7 cellular contexts compared by ENCODE assay signal in genomic region chr2:108534577-108535379, GRCh38. TPM values are rescaled to one million over a fixed set of nuclear protein-coding genes. Genes with fewer than 3 reads are reported as not detected.
DNase-seq lines count a peak whose midpoint lies in the region; ATAC-seq and TF ChIP-seq lines count a peak whose summit lies in the region.

No MANE protein-coding gene starts in this region.

- no peaks in the 10 kb centered on the region for H3F3A ChIP-seq in Loucy (ENCODE audit: low read depth)

- peak overlapping the region; percentile 89 for H3K4me3 Mint-ChIP-seq in memory B cell

- no peaks in the 10 kb centered on the region for H3K36me3 ChIP-seq in HEK293 (ENCODE audit: control insufficient read depth in 2 of 2, insufficient read depth in 1 of 2, low read length in 2 of 2)
- no peaks in the 10 kb centered on the region for H3K36me3 ChIP-seq in Loucy (ENCODE audit: insufficient read depth, low read length)
- H3K36me3 ChIP-seq in ectodermal cell (ENCODE audit: control insufficient read depth, insufficient read depth, low read length): no peaks in the 10 kb centered on the region

- H3K4me1 Mint-ChIP-seq in memory B cell: peaks cover 21% of the 10 kb centered on the region

- DNase-seq in activated CD4-positive, alpha-beta T cell treated with anti-CD3 and anti-CD28 coated beads for 24 hours (ENCODE audit: low read depth in 2 of 2): peak; percentile 16 to 20
- DNase-seq in memory B cell (ENCODE audit: low spot score in 2 of 2): peak in 1 of 2 donors; percentile 31
- DNase-seq in stimulated activated CD8-positive, alpha-beta memory T cell treated with anti-CD3 and anti-CD28 coated beads, Interleukin-2, amount 100 ng/mL, for 48 hours (ENCODE audit: low read depth in 2 of 2): peak; percentile 18 to 34

- CTCF ChIA-PET in HEK293 (lab: Yijun Ruan, JAX): interaction anchor here (0.5 to 1.1 kb wide), 5 partner anchors 34 to 1647 kb away, joined by 3 read pairs; no protein-coding TSS in a partner anchor

- H3K27ac ChIP-seq in HEK293 (ENCODE audit: extremely low read depth, low read depth, low read length): peak overlapping the region; percentile 91
- H3K27ac ChIP-seq in ectodermal cell (ENCODE audit: insufficient read depth, low read depth, low read length, poor library complexity, severe bottlenecking): peak overlapping the region; percentile 50

- no peaks in the 10 kb centered on the region for H3K9me3 Mint-ChIP-seq in memory B cell

- no peaks in the 10 kb centered on the region for H3K36me3 Mint-ChIP-seq in memory B cell

- ATAC-seq in GM18498 (IDR thresholded peaks at IDR 0.05; ENCODE audit: unreplicated experiment) (peak; percentile 43), memory B cell (ENCODE audit: low read depth) (peak; percentile 41)

- WGBS in ectodermal cell, 2 experiments: 1% methylated on average over 58 to 59 of the region's 59 CpGs

- H3K4me1 ChIP-seq in HEK293 (ENCODE audit: control insufficient read depth, insufficient read depth, low read length) (peaks cover 17% of the 10 kb centered on the region), Loucy (ENCODE audit: insufficient read depth, low read length, poor library complexity, severe bottlenecking) (peaks cover 48% of the 10 kb centered on the region), ectodermal cell (ENCODE audit: control insufficient read depth, insufficient read depth, low read length) (peaks cover 15% of the 10 kb centered on the region)

- no peaks in the 10 kb centered on the region for H3K27me3 Mint-ChIP-seq in memory B cell

- no peaks in the 10 kb centered on the region for H3K9me3 ChIP-seq in HEK293 (ENCODE audit: control insufficient read depth, insufficient read depth, low read depth, low read length)
- H3K9me3 ChIP-seq in Loucy (ENCODE audit: insufficient read depth, low read depth, low read length): no peaks in the 10 kb centered on the region
- no peaks in the 10 kb centered on the region for H3K9me3 ChIP-seq in ectodermal cell (ENCODE audit: control insufficient read depth, low read length)

- TF ChIP-seq CTCF in HEK293 (tag by site-specific recombination; IDR thresholded peaks at IDR 0.05) (no peak), Loucy (conservative IDR thresholded peaks at IDR 0.05; ENCODE audit: low read length) (no peak)

- peak overlapping the region; percentile 90 for H3K4me2 ChIP-seq in Loucy (ENCODE audit: low read depth, low read length, poor library complexity, severe bottlenecking)

- H2AFZ ChIP-seq in Loucy (ENCODE audit: low read length): peak overlapping the region; percentile 62

- no peaks in the 10 kb centered on the region for H3K27me3 ChIP-seq in Loucy (ENCODE audit: insufficient read depth, low read length, poor library complexity, severe bottlenecking)
- peaks cover 18% of the 10 kb centered on the region for H3K27me3 ChIP-seq in ectodermal cell (ENCODE audit: control insufficient read depth, insufficient read depth, low read length, poor library complexity, severe bottlenecking)

- H3K9me2 ChIP-seq in Loucy (replicated peaks; ENCODE audit: low read depth, low read length): no peaks in the 10 kb centered on the region

- H3K9ac ChIP-seq in Loucy (ENCODE audit: low read depth, low read length, poor library complexity, severe bottlenecking): peak overlapping the region; percentile 73

- H3K27ac Mint-ChIP-seq in memory B cell: peak overlapping the region; percentile 73

- peaks cover 21% of the 10 kb centered on the region for H4K20me1 ChIP-seq in Loucy (ENCODE audit: insufficient read depth, low read length, poor library complexity, severe bottlenecking)

- H3K4me3 ChIP-seq in HEK293 (ENCODE audit: low read depth, low read length) (peak overlapping the region; percentile 69), Loucy (ENCODE audit: low read length, poor library complexity, severe bottlenecking) (peak overlapping the region; percentile 87), ectodermal cell (ENCODE audit: insufficient read depth, low read depth, low read length) (peak overlapping the region; percentile 78)

- POLR2A ChIA-PET in HEK293 (lab: Yijun Ruan, JAX): interaction anchor here (1.0 to 3.1 kb wide), 7 partner anchors 8 to 86 kb away, joined by 3 to 13 read pairs (median 4); partner anchors contain the start of gene GCC2

- peaks cover 60% of the 10 kb centered on the region for H3K79me2 ChIP-seq in Loucy (ENCODE audit: insufficient read depth, low read length)

TF ChIP-seq in HEK293, 187 proteins besides CTCF, POLR2A, EP300 and RAD21:
- no peak for TF ChIP-seq ZBTB8A (tag by site-specific recombination; IDR thresholded peaks at IDR 0.05)
- TF ChIP-seq ZNF335 (tag by site-specific recombination; conservative IDR thresholded peaks at IDR 0.05): peak; percentile 74
- peak; percentile 44; the same call in 1 of the 2 replicates for TF ChIP-seq SP7 (tag by site-specific recombination; IDR thresholded peaks at IDR 0.05)

RNA-seq across cellular contexts. Expression of gene LIMS1, which starts 0.5 kb away (rescaled TPM):
- 20.0 TPM for polyA plus RNA-seq in ectodermal cell (2013, experiment 1 of 4)
- polyA plus RNA-seq in ectodermal cell (2013, experiment 2 of 4): 20.5 TPM
- 18.4 TPM for polyA plus RNA-seq in ectodermal cell (2013, experiment 3 of 4)
- polyA plus RNA-seq in ectodermal cell (2013, experiment 4 of 4): 17.1 TPM
